2 cellular contexts compared by ENCODE assay signal in the genomic region with DNA sequence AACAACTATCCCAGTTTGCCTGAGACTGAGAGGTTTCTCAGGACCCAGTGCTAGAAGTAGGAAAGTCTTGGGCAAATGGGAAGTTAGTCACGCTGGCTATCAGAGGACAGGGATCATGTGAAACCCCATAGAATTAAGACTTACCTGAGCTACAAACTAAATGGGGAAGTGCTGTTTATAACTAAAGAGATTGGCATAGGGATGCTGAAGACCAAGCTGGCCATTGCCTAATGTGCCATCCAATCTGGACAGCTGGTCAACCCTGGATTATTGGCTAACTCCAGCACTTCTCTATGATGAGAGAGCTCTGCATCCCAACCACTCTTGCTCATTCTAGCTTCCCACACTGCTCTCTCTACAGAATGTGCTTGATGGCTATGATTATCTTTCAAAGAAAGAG.
TF ChIP-seq lines count a peak whose summit lies in the region.

No MANE protein-coding gene starts in this region.

TF ChIP-seq in GM23338, 12 proteins besides CTCF, POLR2A, EP300 and RAD21:
- TF ChIP-seq, protein P1, sequence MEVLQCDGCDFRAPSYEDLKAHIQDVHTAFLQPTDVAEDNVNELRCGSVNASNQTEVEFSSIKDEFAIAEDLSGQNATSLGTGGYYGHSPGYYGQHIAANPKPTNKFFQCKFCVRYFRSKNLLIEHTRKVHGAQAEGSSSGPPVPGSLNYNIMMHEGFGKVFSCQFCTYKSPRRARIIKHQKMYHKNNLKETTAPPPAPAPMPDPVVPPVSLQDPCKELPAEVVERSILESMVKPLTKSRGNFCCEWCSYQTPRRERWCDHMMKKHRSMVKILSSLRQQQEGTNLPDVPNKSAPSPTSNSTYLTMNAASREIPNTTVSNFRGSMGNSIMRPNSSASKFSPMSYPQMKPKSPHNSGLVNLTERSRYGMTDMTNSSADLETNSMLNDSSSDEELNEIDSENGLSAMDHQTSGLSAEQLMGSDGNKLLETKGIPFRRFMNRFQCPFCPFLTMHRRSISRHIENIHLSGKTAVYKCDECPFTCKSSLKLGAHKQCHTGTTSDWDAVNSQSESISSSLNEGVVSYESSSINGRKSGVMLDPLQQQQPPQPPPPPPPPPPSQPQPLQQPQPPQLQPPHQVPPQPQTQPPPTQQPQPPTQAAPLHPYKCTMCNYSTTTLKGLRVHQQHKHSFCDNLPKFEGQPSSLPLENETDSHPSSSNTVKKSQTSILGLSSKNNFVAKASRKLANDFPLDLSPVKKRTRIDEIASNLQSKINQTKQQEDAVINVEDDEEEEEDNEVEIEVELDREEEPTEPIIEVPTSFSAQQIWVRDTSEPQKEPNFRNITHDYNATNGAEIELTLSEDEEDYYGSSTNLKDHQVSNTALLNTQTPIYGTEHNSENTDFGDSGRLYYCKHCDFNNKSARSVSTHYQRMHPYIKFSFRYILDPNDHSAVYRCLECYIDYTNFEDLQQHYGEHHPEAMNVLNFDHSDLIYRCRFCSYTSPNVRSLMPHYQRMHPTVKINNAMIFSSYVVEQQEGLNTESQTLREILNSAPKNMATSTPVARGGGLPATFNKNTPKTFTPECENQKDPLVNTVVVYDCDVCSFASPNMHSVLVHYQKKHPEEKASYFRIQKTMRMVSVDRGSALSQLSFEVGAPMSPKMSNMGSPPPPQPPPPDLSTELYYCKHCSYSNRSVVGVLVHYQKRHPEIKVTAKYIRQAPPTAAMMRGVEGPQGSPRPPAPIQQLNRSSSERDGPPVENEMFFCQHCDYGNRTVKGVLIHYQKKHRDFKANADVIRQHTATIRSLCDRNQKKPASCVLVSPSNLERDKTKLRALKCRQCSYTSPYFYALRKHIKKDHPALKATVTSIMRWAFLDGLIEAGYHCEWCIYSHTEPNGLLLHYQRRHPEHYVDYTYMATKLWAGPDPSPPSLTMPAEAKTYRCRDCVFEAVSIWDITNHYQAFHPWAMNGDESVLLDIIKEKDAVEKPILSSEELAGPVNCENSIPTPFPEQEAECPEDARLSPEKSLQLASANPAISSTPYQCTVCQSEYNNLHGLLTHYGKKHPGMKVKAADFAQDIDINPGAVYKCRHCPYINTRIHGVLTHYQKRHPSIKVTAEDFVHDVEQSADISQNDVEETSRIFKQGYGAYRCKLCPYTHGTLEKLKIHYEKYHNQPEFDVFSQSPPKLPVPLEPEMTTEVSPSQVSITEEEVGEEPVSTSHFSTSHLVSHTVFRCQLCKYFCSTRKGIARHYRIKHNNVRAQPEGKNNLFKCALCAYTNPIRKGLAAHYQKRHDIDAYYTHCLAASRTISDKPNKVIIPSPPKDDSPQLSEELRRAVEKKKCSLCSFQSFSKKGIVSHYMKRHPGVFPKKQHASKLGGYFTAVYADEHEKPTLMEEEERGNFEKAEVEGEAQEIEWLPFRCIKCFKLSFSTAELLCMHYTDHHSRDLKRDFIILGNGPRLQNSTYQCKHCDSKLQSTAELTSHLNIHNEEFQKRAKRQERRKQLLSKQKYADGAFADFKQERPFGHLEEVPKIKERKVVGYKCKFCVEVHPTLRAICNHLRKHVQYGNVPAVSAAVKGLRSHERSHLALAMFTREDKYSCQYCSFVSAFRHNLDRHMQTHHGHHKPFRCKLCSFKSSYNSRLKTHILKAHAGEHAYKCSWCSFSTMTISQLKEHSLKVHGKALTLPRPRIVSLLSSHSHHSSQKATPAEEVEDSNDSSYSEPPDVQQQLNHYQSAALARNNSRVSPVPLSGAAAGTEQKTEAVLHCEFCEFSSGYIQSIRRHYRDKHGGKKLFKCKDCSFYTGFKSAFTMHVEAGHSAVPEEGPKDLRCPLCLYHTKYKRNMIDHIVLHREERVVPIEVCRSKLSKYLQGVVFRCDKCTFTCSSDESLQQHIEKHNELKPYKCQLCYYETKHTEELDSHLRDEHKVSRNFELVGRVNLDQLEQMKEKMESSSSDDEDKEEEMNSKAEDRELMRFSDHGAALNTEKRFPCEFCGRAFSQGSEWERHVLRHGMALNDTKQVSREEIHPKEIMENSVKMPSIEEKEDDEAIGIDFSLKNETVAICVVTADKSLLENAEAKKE (CRISPR knock-in tag; IDR thresholded peaks at IDR 0.05), result no peak

TF ChIP-seq in H1, 55 proteins besides CTCF, POLR2A, EP300 and RAD21:
- no peak for TF ChIP-seq TEAD4 (IDR thresholded peaks at IDR 0.05; ENCODE audit: low read depth, low read length)
- no peak for TF ChIP-seq RXRA (IDR thresholded peaks at IDR 0.05; ENCODE audit: insufficient read depth, low read depth, low read length)
- TF ChIP-seq KDM4A (IDR thresholded peaks at IDR 0.05; ENCODE audit: low read depth, low read length, severe bottlenecking), result no peak
- no peak for TF ChIP-seq SP2 (IDR thresholded peaks at IDR 0.05; ENCODE audit: low read length)
- no peak for TF ChIP-seq TAF1 (IDR thresholded peaks at IDR 0.05; ENCODE audit: low read depth, low read length)
- no peak for TF ChIP-seq RBBP5 (IDR thresholded peaks at IDR 0.05; ENCODE audit: borderline replicate concordance, low read depth, low read length)
- TF ChIP-seq BACH1 (IDR thresholded peaks at IDR 0.05; ENCODE audit: low read length), result no peak
- TF ChIP-seq SRF (IDR thresholded peaks at IDR 0.05; ENCODE audit: low read depth, low read length), result no peak
- TF ChIP-seq, protein P2, sequence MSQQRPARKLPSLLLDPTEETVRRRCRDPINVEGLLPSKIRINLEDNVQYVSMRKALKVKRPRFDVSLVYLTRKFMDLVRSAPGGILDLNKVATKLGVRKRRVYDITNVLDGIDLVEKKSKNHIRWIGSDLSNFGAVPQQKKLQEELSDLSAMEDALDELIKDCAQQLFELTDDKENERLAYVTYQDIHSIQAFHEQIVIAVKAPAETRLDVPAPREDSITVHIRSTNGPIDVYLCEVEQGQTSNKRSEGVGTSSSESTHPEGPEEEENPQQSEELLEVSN (IDR thresholded peaks at IDR 0.05), result no peak
- no peak for TF ChIP-seq GTF2F1 (IDR thresholded peaks at IDR 0.05; ENCODE audit: borderline replicate concordance, low read depth, low read length)
- TF ChIP-seq PHF8 (conservative IDR thresholded peaks at IDR 0.05; ENCODE audit: low read depth, low read length), result no peak
- no peak for TF ChIP-seq SIX5 (IDR thresholded peaks at IDR 0.05; ENCODE audit: low read depth, low read length)
- TF ChIP-seq HDAC2 (IDR thresholded peaks at IDR 0.05; ENCODE audit: borderline replicate concordance in 1 of 2, low read depth in 2 of 2, low read length in 2 of 2), result no peak
- TF ChIP-seq MAFK (IDR thresholded peaks at IDR 0.05; ENCODE audit: low read depth, low read length), result no peak
- no peak for TF ChIP-seq EZH2 (IDR thresholded peaks at IDR 0.05; ENCODE audit: low read depth, low read length, severe bottlenecking)
- TF ChIP-seq BCL11A (IDR thresholded peaks at IDR 0.05; ENCODE audit: low read depth in 2 of 2, low read length in 2 of 2), result no peak
- TF ChIP-seq CTBP2 (IDR thresholded peaks at IDR 0.05; ENCODE audit: borderline replicate concordance, insufficient read depth, insufficient read length, low read length), result no peak
- no peak for TF ChIP-seq SUZ12 (IDR thresholded peaks at IDR 0.05; ENCODE audit: low read length)
- TF ChIP-seq SAP30 (IDR thresholded peaks at IDR 0.05; ENCODE audit: insufficient read depth, insufficient replicate concordance, low read length), result no peak
- TF ChIP-seq SIRT6 (IDR thresholded peaks at IDR 0.05; ENCODE audit: low read length), result no peak
